Comparison of ENCODE assay signal across 27 cellular contexts in the genomic region with DNA sequence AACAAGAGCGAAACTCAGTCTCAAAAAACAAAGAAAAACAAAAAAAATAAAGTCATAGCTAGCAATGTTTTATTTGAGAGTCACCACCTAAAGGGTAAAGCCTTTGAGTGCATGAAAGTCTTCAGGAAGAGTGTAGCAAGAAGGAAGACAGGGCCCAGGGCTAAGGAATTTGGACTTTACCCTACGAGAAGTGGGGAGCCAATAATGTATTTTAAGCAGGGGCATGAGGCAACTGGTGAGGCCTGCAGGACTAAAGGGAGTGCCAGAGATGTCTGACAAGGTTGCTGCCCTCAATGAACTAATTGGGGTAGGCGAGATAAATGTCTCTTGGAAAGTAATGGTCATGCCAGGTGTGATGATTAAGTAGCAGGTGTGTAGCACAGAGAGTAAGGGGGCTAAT. TPM values are rescaled to one million over a fixed set of nuclear protein-coding genes. Genes with fewer than 3 reads are reported as not detected.
"Had no signal": no experiment of that assay in that cellular context is flagged by ENCODE, and none has a peak within 500 bp of the region (broad histone marks: within the 10 kb centered on the region; RNA-seq: fewer than 3 reads in every experiment).

No MANE protein-coding gene starts in this region.

- H3K9me3 Mint-ChIP-seq: stimulated activated naive CD8-positive, alpha-beta T cell treated with anti-CD3 and anti-CD28 coated beads, Interleukin-15, Interleukin-2, amounts not matched to agents 100 ng/mL and 50 ng/mL, for 24 hours had no signal

- H3K9ac ChIP-seq: parathyroid adenoma had no signal

- H3K4me3 ChIP-seq: colonic mucosa, heart right ventricle, left ventricle myocardium inferior, lower lobe of right lung, prostate gland, right lobe of liver, spleen, tibial nerve, upper lobe of right lung had no signal

- DNase-seq: colonic mucosa; dermis blood vessel endothelial cell; erythroblast; foreskin melanocyte; heart right ventricle; left cardiac atrium; left ventricle myocardium inferior; lower lobe of right lung; midbrain; naive B cell; retina; right lobe of liver; spleen; stimulated activated CD4-positive, alpha-beta T cell treated with anti-CD3 and anti-CD28 coated beads, Interleukin-15, amount 100 ng/mL, for 24 hours; stimulated activated CD4-positive, alpha-beta T cell treated with anti-CD3 and anti-CD28 coated beads, Interleukin-1b, Interleukin-23, amount 100 ng/mL, for 48 hours; stimulated activated CD4-positive, alpha-beta T cell treated with anti-CD3 and anti-CD28 coated beads, Interleukin-4, amount 100 ng/mL, for 24 hours; upper lobe of right lung had no signal

- H3K4me1 ChIP-seq: colonic mucosa, heart right ventricle, left ventricle myocardium inferior, lower lobe of right lung, parathyroid adenoma, prostate gland, spleen, tibial nerve, upper lobe of right lung had no signal

- H3K9me3 ChIP-seq: colonic mucosa, lower lobe of right lung, prostate gland, right lobe of liver, upper lobe of right lung had no signal

- H3K27me3 ChIP-seq: colonic mucosa, right lobe of liver, tibial nerve, upper lobe of right lung had no signal

- H3K4me3 Mint-ChIP-seq: memory B cell; naive B cell; nephron; stimulated activated memory B cell treated with anti-CD40 and anti-IgM and Interleukin-4, amounts not matched to agents 10 μg/mL and 1 μg/mL and 100 μg/mL, for 72 hours; stimulated activated naive CD8-positive, alpha-beta T cell treated with anti-CD3 and anti-CD28 coated beads, Interleukin-15, Interleukin-2, amounts not matched to agents 100 ng/mL and 50 ng/mL, for 24 hours had no signal

- H3K36me3 ChIP-seq: colonic mucosa, heart right ventricle, left ventricle myocardium inferior, lower lobe of right lung, prostate gland, right lobe of liver, spleen, tibial nerve, upper lobe of right lung had no signal

- H3K27ac ChIP-seq: colonic mucosa, heart right ventricle, left ventricle myocardium inferior, lower lobe of right lung, parathyroid adenoma, prostate gland, right lobe of liver, spleen, tibial nerve, upper lobe of right lung had no signal

- H3K4me1 Mint-ChIP-seq: memory B cell; naive B cell; nephron; stimulated activated memory B cell treated with anti-CD40 and anti-IgM and Interleukin-4, amounts not matched to agents 10 μg/mL and 1 μg/mL and 100 μg/mL, for 72 hours had no signal

- H3K27ac Mint-ChIP-seq: memory B cell; naive B cell; nephron; stimulated activated memory B cell treated with anti-CD40 and anti-IgM and Interleukin-4, amounts not matched to agents 10 μg/mL and 1 μg/mL and 100 μg/mL, for 72 hours; stimulated activated naive CD8-positive, alpha-beta T cell treated with anti-CD3 and anti-CD28 coated beads, Interleukin-15, Interleukin-2, amounts not matched to agents 100 ng/mL and 50 ng/mL, for 24 hours had no signal

- H3K36me3 Mint-ChIP-seq: memory B cell; naive B cell; stimulated activated memory B cell treated with anti-CD40 and anti-IgM and Interleukin-4, amounts not matched to agents 10 μg/mL and 1 μg/mL and 100 μg/mL, for 72 hours had no signal

RNA-seq across cellular contexts. Expression of a gene that starts 31.7 kb away (rescaled TPM):
- total RNA-seq: dermis blood vessel endothelial cell, endothelial cell of umbilical vein, glomerular endothelial cell, tibial nerve had no signal
- polyA plus RNA-seq: endothelial cell of umbilical vein, keratinocyte had no signal
